8 cellular contexts compared by ENCODE assay signal in genomic region chr20:38825901-38826625, GRCh38. TPM values are rescaled to one million over a fixed set of nuclear protein-coding genes. Genes with fewer than 3 reads are reported as not detected.
DNase-seq lines count a peak whose midpoint lies in the region; ATAC-seq and TF ChIP-seq lines count a peak whose summit lies in the region.

No MANE protein-coding gene starts in this region.

- H3K9me3 Mint-ChIP-seq in progenitor cell of endocrine pancreas (ENCODE audit: low read depth) = no peaks in the 10 kb centered on the region

- H3K4me1 Mint-ChIP-seq in progenitor cell of endocrine pancreas (ENCODE audit: low read depth) = peaks cover 11% of the 10 kb centered on the region

- peak; percentile 68 to 88 (median 86) for DNase-seq in NCI-H1417 (lab: John Stamatoyannopoulos, UW)
- no peak for DNase-seq in NCI-H1417 treated with DMSO at 0.1 percent for 48 hours (lab: John Stamatoyannopoulos, UW)
- peak; percentile 36 for DNase-seq in NCI-H2029 treated with DMSO at 0.1 percent for 48 hours (lab: John Stamatoyannopoulos, UW)
- peak; percentile 60 for DNase-seq in astrocyte of the hippocampus (ENCODE audit: low read depth, low spot score)
- DNase-seq in progenitor cell of endocrine pancreas (ENCODE audit: low spot score, unreplicated experiment) = no peak

- TF ChIP-seq CTCF in progenitor cell of endocrine pancreas (IDR thresholded peaks at IDR 0.05; ENCODE audit: unreplicated experiment) = no peak

- H3K4me3 Mint-ChIP-seq in progenitor cell of endocrine pancreas (ENCODE audit: low read depth) = no peak overlapping the region

- H3K36me3 Mint-ChIP-seq in progenitor cell of endocrine pancreas (ENCODE audit: insufficient read depth) = no peaks in the 10 kb centered on the region

- peaks cover 12% of the 10 kb centered on the region for H3K27me3 Mint-ChIP-seq in progenitor cell of endocrine pancreas

- no peak for ATAC-seq in GM21786 (IDR thresholded peaks at IDR 0.05; ENCODE audit: unreplicated experiment)
- no peak for ATAC-seq in HG02678 (IDR thresholded peaks at IDR 0.05; ENCODE audit: unreplicated experiment)
- no peak for ATAC-seq in HG02938 (IDR thresholded peaks at IDR 0.05; ENCODE audit: unreplicated experiment)

- H3K27ac Mint-ChIP-seq in progenitor cell of endocrine pancreas = peak overlapping the region; percentile 73

RNA-seq across cellular contexts. Expression of gene PPP1R16B, which starts 20.6 kb away (rescaled TPM):
- total RNA-seq in progenitor cell of endocrine pancreas = not detected in 2 replicates

Comparison
In these comparisons a context has a peak if more than half of its experiments do, and no peak if none do; other contexts are left out.
1. DNase-seq: peak in NCI-H1417 (3 of 3), NCI-H2029 treated with DMSO at 0.1 percent for 48 hours (single experiment) and astrocyte of the hippocampus (single experiment); none in NCI-H1417 treated with DMSO at 0.1 percent for 48 hours (single experiment) and progenitor cell of endocrine pancreas (single experiment).